In genomic region chr9:11743356-11743755, GRCh38 we compare ENCODE assay signal across 23 cellular contexts.
"Had no signal": no experiment of that assay in that cellular context is flagged by ENCODE, and none has a peak within 500 bp of the region (broad histone marks: within the 10 kb centered on the region; RNA-seq: fewer than 3 reads in every experiment).

No MANE protein-coding gene starts in this region.

- H3K4me2 ChIP-seq: hepatocyte had no signal

- H3K4me3 ChIP-seq: colonic mucosa, coronary artery, dorsolateral prefrontal cortex, esophagus squamous epithelium, gastrocnemius medialis, gastroesophageal sphincter, heart left ventricle, heart right ventricle, hepatocyte had no signal

- H3K79me2 ChIP-seq: hepatocyte had no signal

- H3K27me3 ChIP-seq: colonic mucosa, dorsolateral prefrontal cortex, esophagus squamous epithelium, foreskin keratinocyte, gastrocnemius medialis, gastroesophageal sphincter, heart left ventricle, heart right ventricle, hepatocyte had no signal

- H3K36me3 ChIP-seq: colonic mucosa, esophagus squamous epithelium, gastrocnemius medialis, gastroesophageal sphincter, heart left ventricle, heart right ventricle had no signal

- DNase-seq: colonic mucosa; cortex of kidney; dermis blood vessel endothelial cell; dorsolateral prefrontal cortex; effector CD4-positive, alpha-beta T cell; effector CD8-positive, alpha-beta T cell; effector memory CD4-positive, alpha-beta T cell; effector memory CD8-positive, alpha-beta T cell; endodermal cell; erythroblast; esophagus squamous epithelium; foreskin fibroblast; foreskin keratinocyte; gastrocnemius medialis; glutamatergic neuron; head of caudate nucleus; heart left ventricle; heart right ventricle had no signal

- ATAC-seq: effector memory CD8-positive, alpha-beta T cell; esophagus mucosa; foreskin keratinocyte; gastrocnemius medialis; gastroesophageal sphincter; heart left ventricle; heart right ventricle had no signal

- H3K27ac ChIP-seq: colonic mucosa, coronary artery, dorsolateral prefrontal cortex, epithelial cell of prostate, esophagus squamous epithelium, foreskin keratinocyte, gastrocnemius medialis, gastroesophageal sphincter, heart left ventricle, heart right ventricle, hepatocyte had no signal

- H3K9me3 ChIP-seq: colonic mucosa, gastrocnemius medialis, gastroesophageal sphincter had no signal

- H2AFZ ChIP-seq: hepatocyte had no signal

- H3K4me1 ChIP-seq: colonic mucosa, esophagus squamous epithelium, foreskin keratinocyte, gastrocnemius medialis, gastroesophageal sphincter, heart left ventricle, heart right ventricle had no signal
